In the genomic region with DNA sequence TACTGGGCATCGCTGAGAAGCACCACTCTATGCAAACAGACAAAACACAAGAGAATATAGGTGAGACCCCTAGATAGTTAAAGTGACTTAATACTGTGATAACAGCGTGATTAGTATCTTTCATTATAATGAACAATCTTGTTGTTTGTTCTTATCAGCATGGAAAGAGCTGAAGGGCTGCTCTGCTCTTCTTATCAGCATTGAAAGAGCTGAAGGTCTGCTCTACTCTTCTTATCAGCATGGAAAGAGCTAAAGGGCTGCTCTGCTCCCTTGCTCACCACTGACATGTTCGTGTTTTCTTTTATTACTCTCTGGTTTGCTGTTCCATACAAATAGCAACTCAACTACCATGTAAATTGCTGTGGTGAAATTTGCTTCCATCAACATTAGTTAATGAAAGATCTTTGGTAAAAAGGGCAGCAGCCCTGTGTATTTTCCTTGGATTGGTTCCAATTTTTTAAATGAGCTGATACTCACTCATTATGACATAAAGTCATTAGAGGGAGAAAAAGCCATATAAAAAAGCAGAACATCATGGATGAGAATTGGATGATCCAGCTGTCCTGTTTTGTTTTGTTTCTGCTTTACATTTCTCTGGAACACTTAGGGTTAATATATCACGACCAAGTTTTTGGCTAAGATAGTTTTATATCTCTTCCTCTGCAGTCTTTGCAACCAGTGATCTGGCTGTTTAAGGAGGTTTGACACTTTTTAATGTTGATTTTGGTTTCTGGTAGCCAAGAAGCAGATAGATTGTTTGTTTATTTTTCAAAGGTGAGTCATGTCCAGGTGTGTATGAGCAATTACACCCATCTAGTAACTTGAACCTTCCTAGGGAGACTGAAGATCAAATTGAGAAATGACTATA, we compare ENCODE assay signal across 15 cellular contexts.
A peak's percentile ranks its signal among the peaks of the same experiment; 100 is the strongest.
DNase-seq lines count a peak whose midpoint lies in the region; ATAC-seq, FAIRE-seq and TF ChIP-seq lines count a peak whose summit lies in the region.
"Had no signal": no experiment of that assay in that cellular context is flagged by ENCODE, and none has a peak within 500 bp of the region (broad histone marks: within the 10 kb centered on the region; RNA-seq: fewer than 3 reads in every experiment).

No MANE protein-coding gene starts in this region.

- H3K4me3 Mint-ChIP-seq in stimulated activated naive B cell treated with anti-CD40 and anti-IgM and Interleukin-4, amounts not matched to agents 10 μg/mL and 1 μg/mL and 100 μg/mL, for 72 hours = no peak overlapping the region
- H3K4me3 Mint-ChIP-seq: activated CD4-positive, alpha-beta memory T cell treated with anti-CD3 and anti-CD28 coated beads, Interleukin-2, amount 10 ng/mL, durations not matched to agents 7 days and 5 days had no signal

- peak; percentile 95 for FAIRE-seq in islet of Langerhans (lab: Jason Lieb, UNC)

- no peaks in the 10 kb centered on the region for H3K9me3 Mint-ChIP-seq in stimulated activated naive B cell treated with anti-CD40 and anti-IgM and Interleukin-4, amounts not matched to agents 10 μg/mL and 1 μg/mL and 100 μg/mL, for 72 hours
- H3K9me3 Mint-ChIP-seq: activated CD4-positive, alpha-beta memory T cell treated with anti-CD3 and anti-CD28 coated beads, Interleukin-2, amount 10 ng/mL, durations not matched to agents 7 days and 5 days had no signal

- peaks cover under 1 to 2% of the 10 kb centered on the region in 2 donors for H3K36me3 Mint-ChIP-seq in stimulated activated naive B cell treated with anti-CD40 and anti-IgM and Interleukin-4, amounts not matched to agents 10 μg/mL and 1 μg/mL and 100 μg/mL, for 72 hours

- H3K4me1 Mint-ChIP-seq in stimulated activated naive B cell treated with anti-CD40 and anti-IgM and Interleukin-4, amounts not matched to agents 10 μg/mL and 1 μg/mL and 100 μg/mL, for 72 hours = peaks cover 0 to 5% of the 10 kb centered on the region in 2 donors

- H3K27ac ChIP-seq in RWPE2 (ENCODE audit: poor library complexity, severe bottlenecking) = peak overlapping the region; percentile 62
- H3K27ac ChIP-seq: esophagus squamous epithelium had no signal

- H3K4me1 ChIP-seq in RWPE2 (ENCODE audit: insufficient read depth, poor library complexity, severe bottlenecking) = peaks cover 15% of the 10 kb centered on the region

- no peaks in the 10 kb centered on the region for H3K36me3 ChIP-seq in RWPE2 (ENCODE audit: low read depth)
- H3K36me3 ChIP-seq: esophagus squamous epithelium had no signal

- DNase-seq in DMS53 treated with DMSO at 0.1 percent for 48 hours (lab: John Stamatoyannopoulos, UW; ENCODE audit: unreplicated experiment) (peak; percentile 60), LoVo (ENCODE audit: low spot score) (peak; percentile 23), RWPE2 (ENCODE audit: low spot score) (no peak), foreskin melanocyte (no peak)
- DNase-seq in stimulated activated naive B cell treated with anti-CD40 and anti-IgM and Interleukin-4, amounts not matched to agents 10 μg/mL and 1 μg/mL and 100 μg/mL, for 72 hours = no peak
- DNase-seq: activated CD4-positive, alpha-beta memory T cell treated with anti-CD3 and anti-CD28 coated beads, Interleukin-2, amount 10 ng/mL, durations not matched to agents 7 days and 5 days; activated gamma-delta T cell treated with Interleukin-2 at 50 U/mL for 16 hours; C1 segment of cervical spinal cord; esophagus squamous epithelium; right cardiac atrium; substantia nigra; T-helper 9 cell had no signal

- H3K27ac Mint-ChIP-seq in stimulated activated naive B cell treated with anti-CD40 and anti-IgM and Interleukin-4, amounts not matched to agents 10 μg/mL and 1 μg/mL and 100 μg/mL, for 72 hours = no peak overlapping the region
- H3K27ac Mint-ChIP-seq: activated CD4-positive, alpha-beta memory T cell treated with anti-CD3 and anti-CD28 coated beads, Interleukin-2, amount 10 ng/mL, durations not matched to agents 7 days and 5 days had no signal

- no peak for TF ChIP-seq CTCF in RWPE2 (IDR thresholded peaks at IDR 0.05; ENCODE audit: poor library complexity, severe bottlenecking)

- no peaks in the 10 kb centered on the region for H3K9me3 ChIP-seq in RWPE2 (ENCODE audit: severe bottlenecking)
- H3K9me3 ChIP-seq: esophagus squamous epithelium had no signal

- H3K27me3 ChIP-seq in RWPE2 (ENCODE audit: insufficient read depth, poor library complexity, severe bottlenecking) = no peaks in the 10 kb centered on the region
- H3K27me3 ChIP-seq: esophagus squamous epithelium had no signal

- ATAC-seq in RWPE2 (ENCODE audit: low read depth) (peak; percentile 91), GM18498 (IDR thresholded peaks at IDR 0.05; ENCODE audit: unreplicated experiment) (no peak), GM21737 (IDR thresholded peaks at IDR 0.05; ENCODE audit: unreplicated experiment) (no peak)
- no peak for ATAC-seq in stimulated activated naive B cell treated with anti-CD40 and anti-IgM and Interleukin-4, amounts not matched to agents 10 μg/mL and 1 μg/mL and 100 μg/mL, for 72 hours (replicated peaks)

- H3K27me3 Mint-ChIP-seq in stimulated activated naive B cell treated with anti-CD40 and anti-IgM and Interleukin-4, amounts not matched to agents 10 μg/mL and 1 μg/mL and 100 μg/mL, for 72 hours = no peaks in the 10 kb centered on the region
- H3K27me3 Mint-ChIP-seq: activated CD4-positive, alpha-beta memory T cell treated with anti-CD3 and anti-CD28 coated beads, Interleukin-2, amount 10 ng/mL, durations not matched to agents 7 days and 5 days had no signal

- no peak overlapping the region for H3K4me3 ChIP-seq in RWPE2 (ENCODE audit: severe bottlenecking)
- H3K4me3 ChIP-seq: esophagus squamous epithelium had no signal

Comparison
In these comparisons a context has a peak if more than half of its experiments do, and no peak if none do; other contexts are left out.
1. DNase-seq: peak in DMS53 treated with DMSO at 0.1 percent for 48 hours (single experiment) and LoVo (single experiment); none in RWPE2 (single experiment), foreskin melanocyte (single experiment) and stimulated activated naive B cell treated with anti-CD40 and anti-IgM and Interleukin-4, amounts not matched to agents 10 μg/mL and 1 μg/mL and 100 μg/mL, for 72 hours (single experiment).